In the genomic region with DNA sequence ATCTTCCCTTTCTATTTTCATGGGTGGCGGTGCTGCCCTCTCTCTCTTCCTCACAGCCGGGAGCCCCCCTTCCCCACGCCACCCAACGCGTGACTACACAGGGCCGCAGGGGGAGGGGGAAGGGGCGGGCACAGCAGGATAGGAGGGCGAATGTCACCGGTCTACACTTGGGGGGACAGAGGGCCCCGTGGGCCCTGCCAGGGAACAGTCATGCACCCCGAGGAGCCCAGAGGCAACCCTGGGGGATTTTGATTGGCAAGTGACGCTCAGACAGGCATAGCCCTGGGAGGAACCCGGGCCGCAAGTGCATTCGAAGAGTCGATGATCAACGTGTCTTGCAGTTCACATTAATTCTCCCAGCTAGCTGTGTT, we compare ENCODE assay signal across 19 cellular contexts.
A peak's percentile ranks its signal among the peaks of the same experiment; 100 is the strongest.
DNase-seq lines count a peak whose midpoint lies in the region; ATAC-seq and TF ChIP-seq lines count a peak whose summit lies in the region.
"Had no signal": no experiment of that assay in that cellular context is flagged by ENCODE, and none has a peak within 500 bp of the region (broad histone marks: within the 10 kb centered on the region; RNA-seq: fewer than 3 reads in every experiment).

No MANE protein-coding gene starts in this region.

- H3K4me1 Mint-ChIP-seq in stimulated activated naive CD8-positive, alpha-beta T cell treated with anti-CD3 and anti-CD28 coated beads, Interleukin-15, amount 100 ng/mL, for 72 hours = no peaks in the 10 kb centered on the region
- H3K4me1 Mint-ChIP-seq in endodermal cell = no peaks in the 10 kb centered on the region
- no peaks in the 10 kb centered on the region for H3K4me1 Mint-ChIP-seq in osteocyte (ENCODE audit: unreplicated experiment)
- H3K4me1 Mint-ChIP-seq: CD8-positive, alpha-beta memory T cell; GM23338; H9 had no signal

- TF ChIP-seq CTCF in endodermal cell (conservative IDR thresholded peaks at IDR 0.05) (no peak), osteocyte (IDR thresholded peaks at IDR 0.05) (no peak)

- no peak for DNase-seq in stimulated activated naive CD8-positive, alpha-beta T cell treated with anti-CD3 and anti-CD28 coated beads, Interleukin-15, amount 100 ng/mL, for 72 hours
- DNase-seq in stimulated activated naive CD8-positive, alpha-beta T cell treated with anti-CD3 and anti-CD28 coated beads, Interleukin-15, Interleukin-2, amounts not matched to agents 100 U/mL and 50 U/mL, for 24 hours = no peak
- DNase-seq in endodermal cell (peak; percentile 17), osteocyte (ENCODE audit: extremely low spot score, unreplicated experiment) (peak; percentile 80), cardiac septum (ENCODE audit: low spot score) (no peak)
- DNase-seq in activated CD4-positive, alpha-beta T cell treated with anti-CD3 and anti-CD28 coated beads, Interleukin-2, amount 50 U/mL, for 1 hour = no peak
- DNase-seq: AML-193; Caco-2; CD8-positive, alpha-beta memory T cell; DMS53; GF-D8; H9 had no signal

- H3K27me3 Mint-ChIP-seq in stimulated activated naive CD8-positive, alpha-beta T cell treated with anti-CD3 and anti-CD28 coated beads, Interleukin-15, amount 100 ng/mL, for 72 hours = peaks cover 23% of the 10 kb centered on the region
- H3K27me3 Mint-ChIP-seq in endodermal cell (ENCODE audit: insufficient read depth) (no peaks in the 10 kb centered on the region), osteocyte (ENCODE audit: unreplicated experiment) (no peaks in the 10 kb centered on the region)

- intact Hi-C loops in cardiac septum (cut with DNase I) = no loop called here

- no peak overlapping the region for H3K4me3 ChIP-seq in endodermal cell (ENCODE audit: low read length)
- H3K4me3 ChIP-seq: BLaER1, GM12878, GM23338 had no signal

- no peak overlapping the region for H3K27ac ChIP-seq in endodermal cell (ENCODE audit: low read depth, low read length)
- H3K27ac ChIP-seq: 22Rv1, BLaER1 had no signal

- peak; percentile 51 for ATAC-seq in stimulated activated naive CD8-positive, alpha-beta T cell treated with anti-CD3 and anti-CD28 coated beads, Interleukin-15, amount 100 ng/mL, for 72 hours
- ATAC-seq in stimulated activated naive CD8-positive, alpha-beta T cell treated with anti-CD3 and anti-CD28 coated beads, Interleukin-15, Interleukin-2, amounts not matched to agents 100 U/mL and 50 U/mL, for 24 hours = no peak
- ATAC-seq in activated CD4-positive, CD25-positive, alpha-beta regulatory T cell treated with anti-CD3 and anti-CD28 coated beads, Interleukin-2, amount 50 U/mL, for 24 hours = no peak
- no peak for ATAC-seq in HG02588 (IDR thresholded peaks at IDR 0.05; ENCODE audit: unreplicated experiment)
- ATAC-seq: GM12878, GM23338, HepG2 had no signal

- WGBS in endodermal cell (ENCODE audit: insufficient coverage in 1 of 2, insufficient read length in 1 of 2), 2 experiments = 89 to 94% methylated on average over 12 to 17 of the region's 17 CpGs

- H3K27ac Mint-ChIP-seq in stimulated activated naive CD8-positive, alpha-beta T cell treated with anti-CD3 and anti-CD28 coated beads, Interleukin-15, amount 100 ng/mL, for 72 hours = no peak overlapping the region
- H3K27ac Mint-ChIP-seq in endodermal cell (no peak overlapping the region), osteocyte (ENCODE audit: unreplicated experiment) (no peak overlapping the region)
- H3K27ac Mint-ChIP-seq: CD8-positive, alpha-beta memory T cell; GM23338; H9 had no signal

- H3K9me3 Mint-ChIP-seq in stimulated activated naive CD8-positive, alpha-beta T cell treated with anti-CD3 and anti-CD28 coated beads, Interleukin-15, amount 100 ng/mL, for 72 hours = peaks cover 9 to 28% of the 10 kb centered on the region in 2 donors
- H3K9me3 Mint-ChIP-seq in endodermal cell (peaks cover 66% of the 10 kb centered on the region), osteocyte (ENCODE audit: unreplicated experiment) (peaks cover 29% of the 10 kb centered on the region)

- H3K4me3 Mint-ChIP-seq in stimulated activated naive CD8-positive, alpha-beta T cell treated with anti-CD3 and anti-CD28 coated beads, Interleukin-15, amount 100 ng/mL, for 72 hours = no peak overlapping the region
- H3K4me3 Mint-ChIP-seq in endodermal cell (no peak overlapping the region), osteocyte (ENCODE audit: unreplicated experiment) (no peak overlapping the region)
- H3K4me3 Mint-ChIP-seq: CD8-positive, alpha-beta memory T cell; GM23338; H9 had no signal

- no peaks in the 10 kb centered on the region for H3K9me3 ChIP-seq in endodermal cell (ENCODE audit: control insufficient read depth, low read length)
- H3K9me3 ChIP-seq: Caco-2 had no signal

- no peaks in the 10 kb centered on the region for H3K27me3 ChIP-seq in endodermal cell (ENCODE audit: control insufficient read depth, insufficient read depth, low read length, poor library complexity, severe bottlenecking)
- H3K27me3 ChIP-seq: BLaER1 had no signal

- no peaks in the 10 kb centered on the region for H3K36me3 ChIP-seq in endodermal cell (ENCODE audit: control insufficient read depth, insufficient read depth, low read length)
- H3K36me3 ChIP-seq: BLaER1 had no signal

- H3K9ac ChIP-seq in endodermal cell (ENCODE audit: extremely low read depth, low read length, poor library complexity, severe bottlenecking) = no peak overlapping the region
- H3K9ac ChIP-seq: BLaER1 had no signal

- peaks cover 13% of the 10 kb centered on the region for H3K36me3 Mint-ChIP-seq in endodermal cell (ENCODE audit: low read depth)
- no peaks in the 10 kb centered on the region for H3K36me3 Mint-ChIP-seq in osteocyte (ENCODE audit: unreplicated experiment)
- H3K36me3 Mint-ChIP-seq: CD8-positive, alpha-beta memory T cell had no signal

- H3K4me1 ChIP-seq in endodermal cell (ENCODE audit: control insufficient read depth, insufficient read depth, low read length) = no peaks in the 10 kb centered on the region
- H3K4me1 ChIP-seq: BLaER1, Caco-2 had no signal

Comparison
In these comparisons a context has a peak if more than half of its experiments do, and no peak if none do; other contexts are left out.
1. DNase-seq: peak in endodermal cell (single experiment) and osteocyte (single experiment); none in stimulated activated naive CD8-positive, alpha-beta T cell treated with anti-CD3 and anti-CD28 coated beads, Interleukin-15, amount 100 ng/mL, for 72 hours (0 of 2), stimulated activated naive CD8-positive, alpha-beta T cell treated with anti-CD3 and anti-CD28 coated beads, Interleukin-15, Interleukin-2, amounts not matched to agents 100 U/mL and 50 U/mL, for 24 hours (single experiment), activated CD4-positive, alpha-beta T cell treated with anti-CD3 and anti-CD28 coated beads, Interleukin-2, amount 50 U/mL, for 1 hour (single experiment) and cardiac septum (single experiment).